ENCODE assay signal across 8 cellular contexts in the genomic region with DNA sequence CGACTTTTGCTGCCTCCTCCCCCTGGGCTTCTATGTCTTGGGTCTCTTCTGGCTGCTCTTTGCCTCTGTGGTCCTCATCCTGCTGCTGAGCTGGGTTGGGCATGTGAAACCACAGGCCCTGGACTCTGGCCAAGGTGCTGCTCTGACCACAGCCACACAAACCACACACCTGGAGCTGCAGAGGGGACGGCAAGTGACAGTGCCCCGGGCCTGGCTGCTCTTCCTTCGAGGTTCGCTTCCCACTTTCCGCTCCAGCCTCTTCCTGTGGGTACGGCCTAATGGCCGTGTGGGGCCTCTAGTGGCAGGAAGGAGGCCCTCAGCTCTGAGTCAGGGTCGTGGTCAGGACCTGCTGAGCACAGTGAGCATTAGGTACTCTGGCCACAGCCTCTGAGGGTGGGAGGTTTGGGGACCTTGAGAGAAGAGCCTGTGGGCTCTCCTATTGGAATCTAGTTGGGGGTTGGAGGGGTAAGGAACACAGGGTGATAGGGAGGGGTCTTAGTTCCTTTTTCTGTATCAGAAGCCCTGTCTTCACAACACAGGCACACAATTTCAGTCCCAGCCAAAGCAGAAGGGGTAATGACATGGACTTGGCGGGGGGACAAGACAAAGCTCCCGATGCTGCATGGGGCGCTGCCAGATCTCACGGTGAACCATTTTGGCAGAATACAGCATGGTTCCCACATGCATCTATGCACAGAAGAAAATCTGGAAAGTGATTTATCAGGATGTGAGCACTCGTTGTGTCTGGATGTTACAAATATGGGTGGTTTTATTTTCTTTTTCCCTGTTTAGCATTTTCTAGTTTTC. TPM values are rescaled to one million over a fixed set of nuclear protein-coding genes. Genes with fewer than 3 reads are reported as not detected.
A peak's percentile ranks its signal among the peaks of the same experiment; 100 is the strongest.
DNase-seq lines count a peak whose midpoint lies in the region; ATAC-seq, FAIRE-seq and TF ChIP-seq lines count a peak whose summit lies in the region.

No MANE protein-coding gene starts in this region.

- DNase-seq in SHP77 treated with DMSO at 0.1 percent for 48 hours (lab: John Stamatoyannopoulos, UW) (peak; percentile 39), epidermal melanocyte (ENCODE audit: insufficient read length, low spot score) (peak; percentile 17), pancreas (peak in 4 of 6 donors; percentile 33 to 73 (median 60)), hippocampal formation (lab: John Stamatoyannopoulos, UW) (no peak)
- DNase-seq in effector CD8-positive, alpha-beta T cell (lab: John Stamatoyannopoulos, UW) = no peak

- H3K9me3 ChIP-seq in BLaER1 (no peaks in the 10 kb centered on the region), pancreas (no peaks in the 10 kb centered on the region)

- H3K9ac ChIP-seq in BLaER1 = peak overlapping the region; percentile 60

- in situ Hi-C loops in GM18951 (cut with MboI; ENCODE audit: low sequenced_read_pairs, unreplicated experiment) = no loop called here

- no peaks in the 10 kb centered on the region for H3K27me3 ChIP-seq in BLaER1
- no peaks in the 10 kb centered on the region for H3K27me3 ChIP-seq in pancreas

- 0 out of 2 replicates have a peak overlapping the region, but pooled peaks have one; percentile 9 for H3K27ac ChIP-seq in BLaER1
- H3K27ac ChIP-seq in pancreas = no peak overlapping the region

- peak; percentile 35 for TF ChIP-seq POLR2A in GM18951 (IDR thresholded peaks at IDR 0.05; ENCODE audit: extremely low read depth, insufficient read depth, insufficient read length)

- no peak for TF ChIP-seq CTCF in pancreas (IDR thresholded peaks at IDR 0.05)

- H3K36me3 ChIP-seq in BLaER1 = peaks cover 55% of the 10 kb centered on the region
- H3K36me3 ChIP-seq in pancreas = peaks cover 0 to 7% (median 6%) of the 10 kb centered on the region in 3 donors

- H4K20me1 ChIP-seq in BLaER1 = peaks cover 17% of the 10 kb centered on the region

- WGBS in pancreas, 2 donors = 17 to 21% methylated on average over 14 of the region's 14 CpGs

- intact Hi-C loops in pancreas (cut with DNase I) = loop anchor here in 1 of 3 donors (10.0 kb wide), 1 partner anchor 50 kb away; the partner anchor contains the start of gene CAMTA2

- H3K4me1 ChIP-seq in BLaER1 (peaks cover 54% of the 10 kb centered on the region), pancreas (peaks cover 0 to 12% (median 7%) of the 10 kb centered on the region in 3 donors)

- H3K4me2 ChIP-seq in BLaER1 = peak overlapping the region; percentile 85

- H3K4me3 ChIP-seq in BLaER1 (no peak overlapping the region), pancreas (no peak overlapping the region)

- ATAC-seq in pancreas (peak in 3 of 4 donors; percentile 47 to 57 (median 50)), HG02870 (IDR thresholded peaks at IDR 0.05; ENCODE audit: unreplicated experiment) (no peak)

- FAIRE-seq in pancreas (lab: Jason Lieb, UNC) = no peak

RNA-seq across cellular contexts. Expression of gene GP1BA, which starts 2.3 kb away (rescaled TPM):
- total RNA-seq in pancreas = under 1 TPM in 3 of 6 donors, not detected in 3; 0.06 to 0.37 (median 0.15) TPM
- under 1 TPM in 1 of 2 donors, not detected in 1; 0.11 TPM for polyA plus RNA-seq in pancreas

RNA-seq across cellular contexts. Expression of gene SLC25A11, which starts 5.5 kb away (rescaled TPM):
- total RNA-seq in pancreas = 10 to 100 TPM; 10.9 to 23.3 (median 21.4) TPM
- polyA plus RNA-seq in pancreas = 10 to 100 TPM; 20.6 to 25.5 TPM

RNA-seq across cellular contexts. Expression of gene RNF167, which starts 5.7 kb away (rescaled TPM):
- total RNA-seq in pancreas = 10 to 100 TPM; 40.8 to 64.5 (median 46.7) TPM
- polyA plus RNA-seq in pancreas = 100 to 1,000 TPM; 102 to 118 TPM

RNA-seq across cellular contexts. Expression of gene PFN1, which starts 14.0 kb away (rescaled TPM):
- total RNA-seq in pancreas = 100 to 1,000 TPM in 4 of 6 donors, 10 to 100 TPM in 2; 63.6 to 195 (median 125) TPM
- 100 to 1,000 TPM; 148 to 162 TPM for polyA plus RNA-seq in pancreas

RNA-seq across cellular contexts. Expression of gene ENO3, which starts 16.5 kb away (rescaled TPM):
- total RNA-seq in pancreas = 1 to 10 TPM; 1.5 to 6.3 (median 2.5) TPM
- polyA plus RNA-seq in pancreas = 10 to 100 TPM; 17.0 to 20.3 TPM

Comparison
In these comparisons a context has a peak if more than half of its experiments do, and no peak if none do; other contexts are left out.
1. DNase-seq: peak in SHP77 treated with DMSO at 0.1 percent for 48 hours (single experiment), epidermal melanocyte (single experiment) and pancreas (4 of 6); none in hippocampal formation (0 of 2) and effector CD8-positive, alpha-beta T cell (single experiment).